8 cellular contexts compared by ENCODE assay signal in the genomic region with DNA sequence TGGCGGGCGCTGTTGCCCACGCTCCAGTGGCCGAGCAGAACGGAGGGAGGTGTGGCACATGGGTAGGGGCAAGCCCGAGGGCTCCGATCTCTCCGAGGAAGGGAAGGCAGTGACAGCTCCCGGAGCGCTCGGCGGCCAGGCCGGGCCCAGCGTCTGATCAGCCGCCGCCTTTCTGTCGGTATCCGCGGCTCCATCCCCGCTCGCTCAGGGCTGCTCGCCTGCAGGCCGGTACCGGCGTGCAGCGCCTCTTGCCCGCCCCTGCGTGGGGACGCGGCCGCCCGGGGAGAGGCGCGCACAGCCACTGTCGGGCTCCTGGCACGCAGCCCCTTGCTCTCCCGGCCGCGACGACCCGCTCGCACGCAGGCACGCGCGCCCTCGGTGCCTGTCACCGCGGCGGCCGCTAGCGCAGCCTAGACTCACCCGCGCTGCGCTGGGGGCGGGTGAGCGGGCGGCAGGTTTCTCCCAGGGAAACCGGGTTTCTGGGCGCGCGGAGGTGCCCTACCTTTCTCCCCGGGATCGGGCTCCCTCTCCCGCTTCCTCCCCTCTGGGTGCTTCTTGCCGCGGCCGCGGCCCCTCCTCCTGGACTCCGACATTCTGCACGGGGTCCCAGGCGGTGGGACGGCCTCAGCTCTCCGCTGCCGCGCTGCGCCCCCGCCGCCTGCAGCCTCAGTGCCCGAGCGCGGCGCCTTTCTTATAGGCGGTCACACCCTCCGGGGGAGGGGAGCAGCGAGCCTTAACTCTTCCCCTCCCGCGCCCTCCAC.
A peak's percentile ranks its signal among the peaks of the same experiment; 100 is the strongest.
DNase-seq lines count a peak whose midpoint lies in the region; ATAC-seq, FAIRE-seq and TF ChIP-seq lines count a peak whose summit lies in the region.

No MANE protein-coding gene starts in this region.

- in situ Hi-C loops in G401 (cut with HindIII; ENCODE audit: low sequenced_read_pairs) (no loop called here), HepG2 (cut with HindIII; ENCODE audit: extremely low pct_ligation_motif_present, low pct_unique_long_range_greater_than_20kb) (no loop called here)

- peak; percentile 26 for DNase-seq in G401 (ENCODE audit: low spot score)
- DNase-seq in bronchial epithelial cell (ENCODE audit: low read depth) = no peak
- no peak for DNase-seq in HepG2 (ENCODE audit: low spot score)
- DNase-seq in RWPE1 (ENCODE audit: low spot score) = no peak
- DNase-seq in NOMO-1 treated with dmso at 0.1 percent for 144 hours (lab: John Stamatoyannopoulos, UW; ENCODE audit: unreplicated experiment) = no peak

- peak overlapping the region; percentile 55 for H3K4me2 ChIP-seq in HepG2 (ENCODE audit: low read depth, low read length)

- POLR2A ChIA-PET in HepG2 (lab: Yijun Ruan, JAX) = no interaction called here
- POLR2A ChIA-PET in RWPE1 (lab: Yijun Ruan, JAX; ENCODE audit: low non-redundant PET) = no interaction called here

- H3K36me3 ChIP-seq in HUES48 (ENCODE audit: control insufficient read depth, insufficient read depth, low read length) (no peaks in the 10 kb centered on the region), bronchial epithelial cell (ENCODE audit: control insufficient read depth, insufficient read depth, low read length) (no peaks in the 10 kb centered on the region), HepG2 (replicated peaks in 1 of 2; ENCODE audit: control insufficient read depth in 1 of 2, insufficient read depth in 2 of 2, low read length in 2 of 2) (no peaks in the 10 kb centered on the region), stomach smooth muscle (ENCODE audit: control insufficient read depth in 2 of 2, insufficient read depth in 2 of 2, low read length in 2 of 2) (no peaks in the 10 kb centered on the region)

- ATAC-seq in HepG2 (peak; percentile 77), GM21515 (IDR thresholded peaks at IDR 0.05; ENCODE audit: unreplicated experiment) (no peak)

- H3K9ac ChIP-seq in HUES48 (ENCODE audit: low read depth, low read length) = no peak overlapping the region
- H3K9ac ChIP-seq in HepG2 (ENCODE audit: insufficient read depth, low read depth, low read length) = no peak overlapping the region
- H3K9ac ChIP-seq in stomach smooth muscle (ENCODE audit: low read length in 2 of 2) = no peak overlapping the region

- CTCF ChIA-PET in HepG2 (lab: Yijun Ruan, JAX; ENCODE audit: low intra/inter-chr PET ratio, low total read pairs) (no interaction called here), RWPE1 (lab: Yijun Ruan, JAX) (interaction anchor here (0.7 to 2.9 kb wide), 2 partner anchors 64 to 195 kb away, joined by 4 to 11 read pairs; no protein-coding TSS in a partner anchor)

- FAIRE-seq in bronchial epithelial cell (lab: Jason Lieb, UNC) (no peak), HepG2 (lab: Jason Lieb, UNC) (no peak)

- H3K27me3 ChIP-seq in HUES48 (ENCODE audit: control insufficient read depth, insufficient read depth, low read length) = peaks cover 89% of the 10 kb centered on the region
- H3K27me3 ChIP-seq in bronchial epithelial cell (ENCODE audit: control insufficient read depth, insufficient read depth, low read length) = peaks cover 32% of the 10 kb centered on the region
- peaks cover 9 to 62% of the 10 kb centered on the region in 2 experiments for H3K27me3 ChIP-seq in HepG2 (ENCODE audit: control insufficient read depth in 1 of 2, insufficient read depth in 2 of 2, low read length in 2 of 2)
- H3K27me3 ChIP-seq in stomach smooth muscle (ENCODE audit: control insufficient read depth in 1 of 2, insufficient read depth in 2 of 2, low read length in 2 of 2) = peaks cover 12 to 25% of the 10 kb centered on the region in 2 donors

- H3K27ac ChIP-seq in HUES48 (ENCODE audit: low read depth, low read length) (no peak overlapping the region), HepG2 (ENCODE audit: extremely low read length, insufficient read depth, low read length) (no peak overlapping the region), stomach smooth muscle (ENCODE audit: low read length) (no peak overlapping the region), RWPE1 (no peak overlapping the region)

- H3K9me3 ChIP-seq in HUES48 (ENCODE audit: control insufficient read depth, insufficient read depth, low read length) = no peaks in the 10 kb centered on the region
- no peaks in the 10 kb centered on the region for H3K9me3 ChIP-seq in HepG2 (ENCODE audit: low read length)
- H3K9me3 ChIP-seq in stomach smooth muscle (ENCODE audit: control insufficient read depth in 2 of 2, low read length in 2 of 2) = no peaks in the 10 kb centered on the region

- H2AFZ ChIP-seq in HepG2 (ENCODE audit: low read length) = no peak overlapping the region

- H3K4me1 ChIP-seq in HUES48 (ENCODE audit: control insufficient read depth, insufficient read depth, low read length) (peaks cover 6% of the 10 kb centered on the region; the same call in 1 of the 2 replicates), HepG2 (ENCODE audit: insufficient read depth, low read length) (no peaks in the 10 kb centered on the region), stomach smooth muscle (ENCODE audit: control insufficient read depth, insufficient read depth, low read length) (peaks cover 16% of the 10 kb centered on the region)

- no peak for TF ChIP-seq RAD21 in HepG2 (CRISPR knock-in tag; IDR thresholded peaks at IDR 0.05)

- no peak for TF ChIP-seq POLR2A in HepG2 (IDR thresholded peaks at IDR 0.05; ENCODE audit: insufficient read depth in 1 of 2, low read depth in 2 of 2, low read length in 2 of 2)

- WGBS in HepG2 (ENCODE audit: low lambda C conversion rate) = 2% methylated on average over 9 of the region's 88 CpGs

- TF ChIP-seq EP300 in HepG2 (IDR thresholded peaks at IDR 0.05; ENCODE audit: low read depth in 2 of 2, low read length in 2 of 2) (no peak), HepG2 (CRISPR knock-in tag; IDR thresholded peaks at IDR 0.05; ENCODE audit: borderline replicate concordance) (no peak)

- intact Hi-C loops in HepG2 (cut with micrococcal nuclease; ENCODE audit: unreplicated experiment) = no loop called here

- H4K20me1 ChIP-seq in HepG2 (ENCODE audit: insufficient read depth, low read length) = no peaks in the 10 kb centered on the region

- BruUV-seq in HepG2 (replicated peaks; lab: Mats Ljungman, UMichigan) = no TSS peak

- peak overlapping the region; percentile 67 for H3K4me3 ChIP-seq in HUES48 (ENCODE audit: low read depth, low read length)
- H3K4me3 ChIP-seq in bronchial epithelial cell (ENCODE audit: low read depth, low read length) = peak overlapping the region; percentile 26
- peak overlapping the region in 2 of 3 experiments; percentile 34 to 55; a peak in 3 of 6 replicates for H3K4me3 ChIP-seq in HepG2 (replicated peaks in 1 of 3; ENCODE audit: insufficient read depth in 1 of 3, low read depth in 2 of 3, low read length in 3 of 3)
- H3K4me3 ChIP-seq in stomach smooth muscle (ENCODE audit: low read length in 2 of 2) = peak overlapping the region; percentile 48 to 71

- TF ChIP-seq CTCF in bronchial epithelial cell (IDR thresholded peaks at IDR 0.05; ENCODE audit: insufficient read depth, low read length, severe bottlenecking) (no peak), HepG2 (CRISPR knock-in tag; IDR thresholded peaks at IDR 0.05) (no peak), RWPE1 (conservative IDR thresholded peaks at IDR 0.05; ENCODE audit: low read depth) (no peak)

- no peaks in the 10 kb centered on the region for H3K79me2 ChIP-seq in HepG2 (ENCODE audit: insufficient read depth, low read length)

TF ChIP-seq in HepG2, 621 proteins besides CTCF, POLR2A, EP300 and RAD21 (continues in another document):
- TF ChIP-seq RBFOX2 (IDR thresholded peaks at IDR 0.05; ENCODE audit: low read depth, low read length) (no peak), ZNF781 (CRISPR knock-in tag; IDR thresholded peaks at IDR 0.05; ENCODE audit: borderline replicate concordance, not compliant biosample characterization) (no peak), NFE2 (CRISPR knock-in tag; IDR thresholded peaks at IDR 0.05) (no peak), SIN3B (IDR thresholded peaks at IDR 0.05; ENCODE audit: low read length) (no peak), ZNF567 (CRISPR knock-in tag; IDR thresholded peaks at IDR 0.05; ENCODE audit: borderline replicate concordance) (no peak)
- TF ChIP-seq, protein P1, sequence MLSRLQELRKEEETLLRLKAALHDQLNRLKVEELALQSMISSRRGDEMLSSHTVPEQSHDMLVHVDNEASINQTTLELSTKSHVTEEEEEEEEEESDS (CRISPR knock-in tag; IDR thresholded peaks at IDR 0.05; ENCODE audit: borderline replicate concordance) = no peak
- TF ChIP-seq, protein P2, sequence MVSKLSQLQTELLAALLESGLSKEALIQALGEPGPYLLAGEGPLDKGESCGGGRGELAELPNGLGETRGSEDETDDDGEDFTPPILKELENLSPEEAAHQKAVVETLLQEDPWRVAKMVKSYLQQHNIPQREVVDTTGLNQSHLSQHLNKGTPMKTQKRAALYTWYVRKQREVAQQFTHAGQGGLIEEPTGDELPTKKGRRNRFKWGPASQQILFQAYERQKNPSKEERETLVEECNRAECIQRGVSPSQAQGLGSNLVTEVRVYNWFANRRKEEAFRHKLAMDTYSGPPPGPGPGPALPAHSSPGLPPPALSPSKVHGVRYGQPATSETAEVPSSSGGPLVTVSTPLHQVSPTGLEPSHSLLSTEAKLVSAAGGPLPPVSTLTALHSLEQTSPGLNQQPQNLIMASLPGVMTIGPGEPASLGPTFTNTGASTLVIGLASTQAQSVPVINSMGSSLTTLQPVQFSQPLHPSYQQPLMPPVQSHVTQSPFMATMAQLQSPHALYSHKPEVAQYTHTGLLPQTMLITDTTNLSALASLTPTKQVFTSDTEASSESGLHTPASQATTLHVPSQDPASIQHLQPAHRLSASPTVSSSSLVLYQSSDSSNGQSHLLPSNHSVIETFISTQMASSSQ (IDR thresholded peaks at IDR 0.05; ENCODE audit: low read depth) = no peak
- TF ChIP-seq, protein P2 (CRISPR knock-in tag; IDR thresholded peaks at IDR 0.05; ENCODE audit: borderline replicate concordance) = no peak
